ENCODE assay signal across 8 cellular contexts in genomic region chr12:10140001-10140400, GRCh38. TPM values are rescaled to one million over a fixed set of nuclear protein-coding genes. Genes with fewer than 3 reads are reported as not detected.
DNase-seq lines count a peak whose midpoint lies in the region; ATAC-seq, FAIRE-seq and TF ChIP-seq lines count a peak whose summit lies in the region.

No MANE protein-coding gene starts in this region.

- no peaks in the 10 kb centered on the region for H3K9me3 ChIP-seq in ovary

- no peak overlapping the region for H3K4me3 ChIP-seq in GM12865 (ENCODE audit: low read depth, low read length)
- H3K4me3 ChIP-seq in ovary, result no peak overlapping the region

- TF ChIP-seq EP300 in ovary (IDR thresholded peaks at IDR 0.05), result no peak

- peak; percentile 82 for FAIRE-seq in A204.1 (lab: Jason Lieb, UNC)

- WGBS in ovary, 3 donors, result 6 to 10% (median 7%) methylated on average over 2 of the region's 2 CpGs

- H3K36me3 ChIP-seq in ovary, result no peaks in the 10 kb centered on the region

- TF ChIP-seq CTCF in GM12865 (IDR thresholded peaks at IDR 0.05; ENCODE audit: insufficient read depth, low read depth, low read length, missing control alignments) (peak; percentile 49), ovary (IDR thresholded peaks at IDR 0.05) (peak in 2 of 3 donors; percentile 66 to 75)

- DNase-seq in GM12865 (ENCODE audit: low read depth) (peak; percentile 82), NCI-H526 treated with DMSO at 0.1 percent for 48 hours (lab: John Stamatoyannopoulos, UW) (peak; percentile 10), fibroblast of peridontal ligament (ENCODE audit: extremely low read depth) (peak; percentile 51), ovary (peak in 3 of 5 donors; percentile 23 to 52 (median 49))
- DNase-seq in activated CD8-positive, alpha-beta memory T cell treated with anti-CD3 and anti-CD28 coated beads, Interleukin-2, amount 50 U/mL, for 4 hours, result peak; percentile 29
- DNase-seq in activated CD4-positive, CD25-positive, alpha-beta regulatory T cell treated with anti-CD3 and anti-CD28 coated beads, Interleukin-2, amount 50 U/mL, for 72 hours, result no peak

- H3K27me3 ChIP-seq in ovary, result no peaks in the 10 kb centered on the region

- intact Hi-C loops in ovary (cut with DNase I), result loop anchor here in 1 of 4 donors (10.0 kb wide), 1 partner anchor 105 kb away; the partner anchor contains the start of gene CLEC9A

- ATAC-seq in HG03520 (IDR thresholded peaks at IDR 0.05; ENCODE audit: unreplicated experiment), result no peak

- no peak overlapping the region for H3K27ac ChIP-seq in ovary

- TF ChIP-seq POLR2A in ovary (IDR thresholded peaks at IDR 0.05), result no peak

- no peaks in the 10 kb centered on the region for H3K4me1 ChIP-seq in ovary (ENCODE audit: insufficient read depth)

RNA-seq across cellular contexts. Expression of gene CLEC7A, which starts 10.0 kb away (rescaled TPM):
- 10 to 100 TPM in 1 of 7 donors, 1 to 10 TPM in 6; 2.9 to 12.7 (median 3.7) TPM for total RNA-seq in ovary
- 1 to 10 TPM; 1.9 to 3.4 TPM for polyA plus RNA-seq in ovary

RNA-seq across cellular contexts. Expression of gene OLR1, which starts 31.9 kb away (rescaled TPM):
- 10 to 100 TPM in 1 of 7 donors, 1 to 10 TPM in 3, under 1 TPM in 3; 0.71 to 12.3 (median 1.1) TPM for total RNA-seq in ovary
- under 1 TPM; 0.10 to 0.48 TPM for polyA plus RNA-seq in ovary

RNA-seq across cellular contexts. Expression of gene TMEM52B, which starts 38.8 kb away (rescaled TPM):
- under 1 TPM in 2 of 7 donors, not detected in 5; 0.07 to 0.69 TPM for total RNA-seq in ovary
- under 1 TPM; 0.04 to 0.10 TPM for polyA plus RNA-seq in ovary

RNA-seq across cellular contexts. Expression of gene CLEC1A, which starts 41.2 kb away (rescaled TPM):
- total RNA-seq in ovary, result 10 to 100 TPM in 1 of 7 donors, 1 to 10 TPM in 6; 1.5 to 11.5 (median 4.1) TPM
- polyA plus RNA-seq in ovary, result 10 to 100 TPM in 1 of 2 donors, 1 to 10 TPM in 1; 4.8 to 13.8 TPM
